In genomic region chr5:95850391-95850894, GRCh38 we compare ENCODE assay signal across 1 cellular context.
TF ChIP-seq lines count a peak whose summit lies in the region.

No MANE protein-coding gene starts in this region.

TF ChIP-seq in liver, 16 proteins besides CTCF, POLR2A, EP300 and RAD21 (continued from another document):
- TF ChIP-seq REST (IDR thresholded peaks at IDR 0.05) (peak; percentile 48), FOXA1 (IDR thresholded peaks at IDR 0.05) (peak; percentile 85), ATF3 (IDR thresholded peaks at IDR 0.05) (peak; percentile 65), NR2F2 (IDR thresholded peaks at IDR 0.05) (peak; percentile 52), EGR1 (IDR thresholded peaks at IDR 0.05; ENCODE audit: low read depth in 2 of 2) (peak in 1 of 2 donors; percentile 12), MAX (IDR thresholded peaks at IDR 0.05) (peak; percentile 75), JUND (IDR thresholded peaks at IDR 0.05) (peak in 1 of 2 donors; percentile 38), HNF4G (IDR thresholded peaks at IDR 0.05) (peak; percentile 14), RXRA (IDR thresholded peaks at IDR 0.05) (peak; percentile 87 to 92), ZBTB33 (IDR thresholded peaks at IDR 0.05) (no peak), SP1 (IDR thresholded peaks at IDR 0.05) (peak; percentile 76), YY1 (IDR thresholded peaks at IDR 0.05) (peak; percentile 69), TAF1 (conservative IDR thresholded peaks at IDR 0.05) (no peak)
